Comparison of ENCODE assay signal across 8 cellular contexts in the genomic region with DNA sequence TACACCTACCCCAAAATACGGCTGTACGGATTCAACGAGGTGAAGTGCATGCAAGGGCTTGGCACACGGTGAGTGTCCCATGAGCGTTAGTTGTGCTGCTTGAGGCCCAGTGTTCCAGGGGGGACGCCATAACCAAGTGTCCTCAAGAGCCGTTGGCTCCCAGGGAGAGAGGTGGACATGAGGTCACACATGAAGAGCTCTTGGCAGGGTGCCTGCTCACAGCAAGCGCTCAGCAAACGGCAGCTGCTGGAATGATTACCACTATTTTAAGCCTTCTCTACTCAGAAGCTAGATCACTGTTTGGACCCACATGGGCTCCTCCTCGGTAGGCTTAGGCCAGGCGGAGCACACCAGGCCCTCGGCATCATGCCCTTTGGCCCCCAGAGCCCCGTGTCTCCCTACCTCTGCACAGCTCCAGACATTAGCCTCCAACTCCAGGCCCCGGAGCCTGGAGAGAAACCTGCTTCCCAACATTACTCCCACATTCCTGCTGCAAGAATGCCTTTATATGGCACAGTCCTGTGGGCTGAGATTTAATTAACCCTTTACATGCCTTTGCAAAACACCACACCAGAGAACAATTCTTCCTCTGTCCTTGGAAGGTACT.
DNase-seq lines count a peak whose midpoint lies in the region; ATAC-seq and TF ChIP-seq lines count a peak whose summit lies in the region.

No MANE protein-coding gene starts in this region.

- DNase-seq in ACHN (peak; percentile 85), LNCaP clone FGC (ENCODE audit: low read depth) (peak; percentile 72), kidney tubule cell (ENCODE audit: low spot score) (peak; percentile 89), upper lobe of right lung (peak; percentile 86), epidermal melanocyte (ENCODE audit: insufficient read length, low spot score) (no peak)
- no peak for DNase-seq in stimulated activated naive B cell treated with anti-CD40 and anti-IgM and Interleukin-4, amounts not matched to agents 10 μg/mL and 1 μg/mL and 100 μg/mL, for 72 hours
- no peak for DNase-seq in CD8-positive, alpha-beta T cell

- POLR2A ChIA-PET in CD8-positive, alpha-beta T cell (lab: Charles Lee) = no interaction called here

- in situ Hi-C loops in ACHN (cut with HindIII; ENCODE audit: low pct_ligation_motif_present, low pct_unique_long_range_greater_than_20kb, low sequenced_read_pairs) = no loop called here

- H3K27ac ChIP-seq in upper lobe of right lung = peak overlapping the region; percentile 21
- H3K27ac ChIP-seq in CD8-positive, alpha-beta T cell (ENCODE audit: low read depth, low read length) = no peak overlapping the region

- no peaks in the 10 kb centered on the region for H3K9me3 ChIP-seq in upper lobe of right lung
- no peaks in the 10 kb centered on the region for H3K9me3 ChIP-seq in CD8-positive, alpha-beta T cell (ENCODE audit: low read length)

- H3K27me3 Mint-ChIP-seq in brain = peaks cover 3% of the 10 kb centered on the region
- peaks cover 0 to 6% of the 10 kb centered on the region in 2 donors for H3K27me3 Mint-ChIP-seq in stimulated activated naive B cell treated with anti-CD40 and anti-IgM and Interleukin-4, amounts not matched to agents 10 μg/mL and 1 μg/mL and 100 μg/mL, for 72 hours
- H3K27me3 Mint-ChIP-seq in CD8-positive, alpha-beta T cell (ENCODE audit: low read depth) = no peaks in the 10 kb centered on the region

- TF ChIP-seq CTCF in LNCaP clone FGC (IDR thresholded peaks at IDR 0.05; ENCODE audit: control insufficient read depth, extremely low read depth, insufficient read depth) = no peak
- no peak for TF ChIP-seq CTCF in brain (conservative IDR thresholded peaks at IDR 0.05)
- TF ChIP-seq CTCF in upper lobe of right lung (IDR thresholded peaks at IDR 0.05) = no peak
- TF ChIP-seq CTCF in CD8-positive, alpha-beta T cell (IDR thresholded peaks at IDR 0.05) = no peak

- CTCF ChIA-PET in CD8-positive, alpha-beta T cell (lab: Charles Lee) = interaction anchor here (1.1 kb wide), 1 partner anchor 19 kb away, joined by 4 read pairs; no protein-coding TSS in a partner anchor

- H3K4me3 ChIP-seq in LNCaP clone FGC (ENCODE audit: low read depth, low read length) (no peak overlapping the region), upper lobe of right lung (no peak overlapping the region)
- H3K4me3 ChIP-seq in CD8-positive, alpha-beta T cell (ENCODE audit: low read depth, low read length) = no peak overlapping the region

- peak overlapping the region in 4 of 5 experiments; percentile 26 to 84 (median 70) for H3K27ac Mint-ChIP-seq in brain
- no peak overlapping the region for H3K27ac Mint-ChIP-seq in stimulated activated naive B cell treated with anti-CD40 and anti-IgM and Interleukin-4, amounts not matched to agents 10 μg/mL and 1 μg/mL and 100 μg/mL, for 72 hours
- no peak overlapping the region for H3K27ac Mint-ChIP-seq in CD8-positive, alpha-beta T cell

- H3K4me3 Mint-ChIP-seq in brain = peak overlapping the region in 2 of 5 experiments; percentile 7 to 37
- no peak overlapping the region for H3K4me3 Mint-ChIP-seq in stimulated activated naive B cell treated with anti-CD40 and anti-IgM and Interleukin-4, amounts not matched to agents 10 μg/mL and 1 μg/mL and 100 μg/mL, for 72 hours
- H3K4me3 Mint-ChIP-seq in CD8-positive, alpha-beta T cell = no peak overlapping the region

- no peaks in the 10 kb centered on the region for H3K36me3 Mint-ChIP-seq in brain
- no peaks in the 10 kb centered on the region for H3K36me3 Mint-ChIP-seq in stimulated activated naive B cell treated with anti-CD40 and anti-IgM and Interleukin-4, amounts not matched to agents 10 μg/mL and 1 μg/mL and 100 μg/mL, for 72 hours
- H3K36me3 Mint-ChIP-seq in CD8-positive, alpha-beta T cell = no peaks in the 10 kb centered on the region

- ATAC-seq in upper lobe of right lung = peak; percentile 71
- ATAC-seq in stimulated activated naive B cell treated with anti-CD40 and anti-IgM and Interleukin-4, amounts not matched to agents 10 μg/mL and 1 μg/mL and 100 μg/mL, for 72 hours (replicated peaks) = no peak
- no peak for ATAC-seq in CD8-positive, alpha-beta T cell

- H3K36me3 ChIP-seq in upper lobe of right lung = no peaks in the 10 kb centered on the region
- no peaks in the 10 kb centered on the region for H3K36me3 ChIP-seq in CD8-positive, alpha-beta T cell (ENCODE audit: insufficient read depth, low read length)

- H3K27me3 ChIP-seq in upper lobe of right lung = no peaks in the 10 kb centered on the region
- no peaks in the 10 kb centered on the region for H3K27me3 ChIP-seq in CD8-positive, alpha-beta T cell (ENCODE audit: insufficient read depth, low read length)

- peaks cover 0 to 15% (median 0%) of the 10 kb centered on the region in 5 experiments for H3K9me3 Mint-ChIP-seq in brain
- H3K9me3 Mint-ChIP-seq in stimulated activated naive B cell treated with anti-CD40 and anti-IgM and Interleukin-4, amounts not matched to agents 10 μg/mL and 1 μg/mL and 100 μg/mL, for 72 hours = peaks cover 0 to 2% of the 10 kb centered on the region in 2 donors
- H3K9me3 Mint-ChIP-seq in CD8-positive, alpha-beta T cell = no peaks in the 10 kb centered on the region

- H3K4me1 Mint-ChIP-seq in brain = peaks cover 59% of the 10 kb centered on the region
- H3K4me1 Mint-ChIP-seq in stimulated activated naive B cell treated with anti-CD40 and anti-IgM and Interleukin-4, amounts not matched to agents 10 μg/mL and 1 μg/mL and 100 μg/mL, for 72 hours = peaks cover 25 to 36% of the 10 kb centered on the region in 2 donors
- peaks cover 21% of the 10 kb centered on the region for H3K4me1 Mint-ChIP-seq in CD8-positive, alpha-beta T cell (ENCODE audit: low read depth)

- H3K4me1 ChIP-seq in upper lobe of right lung = peaks cover 22% of the 10 kb centered on the region
- H3K4me1 ChIP-seq in CD8-positive, alpha-beta T cell (ENCODE audit: insufficient read depth, low read length) = peaks cover 17% of the 10 kb centered on the region

- intact Hi-C loops in upper lobe of right lung (cut with DNase I) = no loop called here
- intact Hi-C loops in CD8-positive, alpha-beta T cell (cut with DNase I, micrococcal nuclease) = loop anchor here in 1 of 2 experiments (5.0 kb wide), 2 partner anchors 61 to 91 kb away; no protein-coding TSS in a partner anchor

Comparison
In these comparisons a context has a peak if more than half of its experiments do, and no peak if none do; other contexts are left out.
1. DNase-seq: peak in ACHN (single experiment), LNCaP clone FGC (single experiment), kidney tubule cell (single experiment) and upper lobe of right lung (single experiment); none in stimulated activated naive B cell treated with anti-CD40 and anti-IgM and Interleukin-4, amounts not matched to agents 10 μg/mL and 1 μg/mL and 100 μg/mL, for 72 hours (single experiment), CD8-positive, alpha-beta T cell (0 of 7) and epidermal melanocyte (single experiment).
2. H3K27ac Mint-ChIP-seq: peak in brain (4 of 5); none in stimulated activated naive B cell treated with anti-CD40 and anti-IgM and Interleukin-4, amounts not matched to agents 10 μg/mL and 1 μg/mL and 100 μg/mL, for 72 hours (single experiment) and CD8-positive, alpha-beta T cell (single experiment).